ENCODE assay signal across 20 cellular contexts in the genomic region with DNA sequence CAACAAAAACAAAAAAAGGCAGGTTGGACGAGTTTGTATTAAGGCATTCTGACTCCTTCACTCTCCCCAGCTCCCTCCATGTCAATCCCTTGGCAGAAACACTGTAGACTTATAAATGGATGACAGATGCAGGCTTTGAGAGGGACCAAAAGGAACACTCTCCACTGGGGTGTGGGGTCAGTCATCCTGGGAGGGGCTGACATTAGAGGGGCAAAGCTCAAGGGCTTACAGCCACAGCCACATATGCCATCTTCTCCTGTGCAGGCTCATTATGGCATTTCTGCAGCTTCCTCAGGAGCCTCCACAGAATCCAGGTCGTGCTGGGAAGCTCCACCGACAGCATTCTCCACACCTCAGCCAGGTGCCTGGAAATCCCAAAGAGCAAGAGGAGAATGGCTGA. TPM values are rescaled to one million over a fixed set of nuclear protein-coding genes. Genes with fewer than 3 reads are reported as not detected.
A peak's percentile ranks its signal among the peaks of the same experiment; 100 is the strongest.
DNase-seq lines count a peak whose midpoint lies in the region; ATAC-seq, FAIRE-seq and TF ChIP-seq lines count a peak whose summit lies in the region.
"Had no signal": no experiment of that assay in that cellular context is flagged by ENCODE, and none has a peak within 500 bp of the region (broad histone marks: within the 10 kb centered on the region; RNA-seq: fewer than 3 reads in every experiment).

No MANE protein-coding gene starts in this region.

- 46% methylated on average over 3 of the region's 3 CpGs for WGBS in HepG2 (ENCODE audit: low lambda C conversion rate)
- 100% methylated on average over 1 of the region's 3 CpGs for WGBS in right lobe of liver (ENCODE audit: insufficient coverage, low coverage, low lambda C conversion rate, missing lambda C conversion rate)
- 28 to 58% methylated on average over 3 of the region's 3 CpGs for WGBS in thyroid gland, 2 donors

- no TSS peak for BruUV-seq in HepG2 (replicated peaks; lab: Mats Ljungman, UMichigan)

- no peaks in the 10 kb centered on the region for H3K9me3 ChIP-seq in HepG2 (ENCODE audit: low read length)
- no peaks in the 10 kb centered on the region for H3K9me3 ChIP-seq in right lobe of liver
- no peaks in the 10 kb centered on the region for H3K9me3 ChIP-seq in thyroid gland
- H3K9me3 ChIP-seq: Caco-2, HAP-1 had no signal

- H3K4me1 ChIP-seq in HepG2 (ENCODE audit: insufficient read depth, low read length) (peaks cover 9% of the 10 kb centered on the region), right lobe of liver (no peaks in the 10 kb centered on the region), thyroid gland (peaks cover 5 to 8% of the 10 kb centered on the region in 2 donors)
- H3K4me1 ChIP-seq: BLaER1, Caco-2, HAP-1 had no signal

- CTCF ChIA-PET in HepG2 (lab: Yijun Ruan, JAX; ENCODE audit: low intra/inter-chr PET ratio, low total read pairs), result no interaction called here

- no peaks in the 10 kb centered on the region for H3K36me3 ChIP-seq in HepG2 (replicated peaks in 1 of 2; ENCODE audit: control insufficient read depth in 1 of 2, insufficient read depth in 2 of 2, low read length in 2 of 2)
- H3K36me3 ChIP-seq in right lobe of liver, result no peaks in the 10 kb centered on the region
- H3K36me3 ChIP-seq in thyroid gland, result no peaks in the 10 kb centered on the region
- H3K36me3 ChIP-seq: BLaER1, HAP-1 had no signal

- no peak for TF ChIP-seq RAD21 in HepG2 (CRISPR knock-in tag; IDR thresholded peaks at IDR 0.05)

- H3K27ac ChIP-seq in HepG2 (ENCODE audit: extremely low read length, insufficient read depth, low read length) (no peak overlapping the region), right lobe of liver (no peak overlapping the region), thyroid gland (peak overlapping the region in 2 of 3 donors; percentile 17 to 56)
- H3K27ac ChIP-seq: 22Rv1, BLaER1, C4-2B had no signal

- intact Hi-C loops in HepG2 (cut with micrococcal nuclease; ENCODE audit: unreplicated experiment) (no loop called here), right lobe of liver (cut with DNase I) (no loop called here), thyroid gland (cut with DNase I) (no loop called here)

- no peak for TF ChIP-seq EP300 in HepG2 (IDR thresholded peaks at IDR 0.05; ENCODE audit: low read depth in 2 of 2, low read length in 2 of 2)
- TF ChIP-seq EP300 in HepG2 (CRISPR knock-in tag; IDR thresholded peaks at IDR 0.05; ENCODE audit: borderline replicate concordance), result no peak

- H2AFZ ChIP-seq in HepG2 (ENCODE audit: low read length), result no peak overlapping the region
- H2AFZ ChIP-seq: GM23338 had no signal

- TF ChIP-seq POLR2A in HepG2 (IDR thresholded peaks at IDR 0.05; ENCODE audit: insufficient read depth in 1 of 2, low read depth in 2 of 2, low read length in 2 of 2) (no peak), right lobe of liver (IDR thresholded peaks at IDR 0.05) (no peak), thyroid gland (IDR thresholded peaks at IDR 0.05) (no peak)

- H3K9ac ChIP-seq in HepG2 (ENCODE audit: insufficient read depth, low read depth, low read length), result no peak overlapping the region
- H3K9ac ChIP-seq: BLaER1 had no signal

- no peak for FAIRE-seq in HepG2 (lab: Jason Lieb, UNC)
- FAIRE-seq: A204.1, GM12878, GM19239 had no signal

- in situ Hi-C loops in HepG2 (cut with HindIII; ENCODE audit: extremely low pct_ligation_motif_present, low pct_unique_long_range_greater_than_20kb), result no loop called here

- H3K79me2 ChIP-seq in HepG2 (ENCODE audit: insufficient read depth, low read length), result no peaks in the 10 kb centered on the region

- DNase-seq in HepG2 (ENCODE audit: low spot score) (no peak), right lobe of liver (no peak), NCI-H82 treated with DMSO at 0.1 percent for 48 hours (lab: John Stamatoyannopoulos, UW; ENCODE audit: unreplicated experiment) (peak; percentile 9), thyroid gland (no peak), NOMO-1 treated with dmso at 0.1 percent for 144 hours (lab: John Stamatoyannopoulos, UW; ENCODE audit: unreplicated experiment) (no peak), cerebellum (ENCODE audit: low spot score) (no peak)
- DNase-seq: Caco-2; CD4-positive, CD25-positive, alpha-beta regulatory T cell; CD8-positive, alpha-beta T cell; DMS153; DND-41; GDM1 had no signal

- H4K20me1 ChIP-seq in HepG2 (ENCODE audit: insufficient read depth, low read length), result no peaks in the 10 kb centered on the region
- H4K20me1 ChIP-seq: BLaER1 had no signal

- POLR2A ChIA-PET in HepG2 (lab: Yijun Ruan, JAX), result no interaction called here

- H3K4me2 ChIP-seq in HepG2 (ENCODE audit: low read depth, low read length), result no peak overlapping the region
- H3K4me2 ChIP-seq: BLaER1, GM23338 had no signal

- H3K4me3 ChIP-seq in HepG2 (replicated peaks in 1 of 3; ENCODE audit: insufficient read depth in 1 of 3, low read depth in 2 of 3, low read length in 3 of 3) (no peak overlapping the region), right lobe of liver (no peak overlapping the region), thyroid gland (replicated peaks in 1 of 3) (no peak overlapping the region)
- H3K4me3 ChIP-seq: BLaER1, GM12878, GM23338, HAP-1 had no signal

- ATAC-seq in HepG2, result peak; percentile 75
- ATAC-seq in right lobe of liver, result no peak
- ATAC-seq: CD8-positive, alpha-beta T cell; GM12878; GM23338 had no signal

- TF ChIP-seq CTCF in HepG2 (CRISPR knock-in tag; IDR thresholded peaks at IDR 0.05), result no peak
- no peak for TF ChIP-seq CTCF in right lobe of liver (IDR thresholded peaks at IDR 0.05)
- no peak for TF ChIP-seq CTCF in thyroid gland (IDR thresholded peaks at IDR 0.05)

- H3K27me3 ChIP-seq in HepG2 (ENCODE audit: control insufficient read depth in 1 of 2, insufficient read depth in 2 of 2, low read length in 2 of 2) (no peaks in the 10 kb centered on the region), right lobe of liver (no peaks in the 10 kb centered on the region), thyroid gland (no peaks in the 10 kb centered on the region)
- H3K27me3 ChIP-seq: BLaER1 had no signal

RNA-seq across cellular contexts. Expression of a gene that starts 33.0 kb away (rescaled TPM):
- total RNA-seq in HepG2 (2016; rRNA removed; fragmentation: Illumina TruSeq; extraction: Trizol) (25.9 and 27.5 TPM in 2 replicates), right lobe of liver (1 to 10 TPM; 1.8 to 3.9 (median 2.2) TPM), thyroid gland (10 to 100 TPM in 1 of 4 donors, 1 to 10 TPM in 3; 6.4 to 12.1 (median 7.1) TPM), cerebellum (19.7 TPM)
- 42.0 and 44.0 TPM in 2 replicates for total RNA-seq in HepG2 (2016; cell fraction: cytosol; rRNA removed; fragmentation: Illumina TruSeq; extraction: Trizol; ENCODE audit: low read depth)
- 24.2 and 27.7 TPM in 2 replicates for total RNA-seq in HepG2 (2016; cell fraction: insoluble cytoplasmic fraction; rRNA removed; fragmentation: Illumina TruSeq; extraction: Trizol)
- 15.8 and 18.1 TPM in 2 replicates for total RNA-seq in HepG2 (2016; cell fraction: membrane; rRNA removed; fragmentation: Illumina TruSeq; extraction: Trizol)
- total RNA-seq in HepG2 (2016; cell fraction: nucleus; rRNA removed; fragmentation: Illumina TruSeq; extraction: Trizol), result 32.1 and 40.4 TPM in 2 replicates
- polyA plus RNA-seq in HepG2 (2011; rRNA removed), result 4.4 and 6.0 TPM in 2 replicates
- 2.9 and 3.4 TPM in 2 replicates for polyA plus RNA-seq in HepG2 (2011; cell fraction: cytosol; rRNA removed)
- 4.2 and 6.8 TPM in 2 replicates for polyA plus RNA-seq in HepG2 (2011; cell fraction: nucleus; rRNA removed)
- 3.7 and 7.6 TPM in 2 replicates for polyA plus RNA-seq in HepG2 (2012)
- polyA plus RNA-seq in HepG2 (2016; cell fraction: cytosol; fragmentation: Illumina TruSeq; extraction: Trizol; ENCODE audit: low read depth), result 0.89 TPM in 2 replicates
- polyA plus RNA-seq in HepG2 (2016; cell fraction: insoluble cytoplasmic fraction; fragmentation: Illumina TruSeq; extraction: Trizol; ENCODE audit: low read depth), result 14.5 and 15.0 TPM in 2 replicates
- 2.6 and 2.7 TPM in 2 replicates for polyA plus RNA-seq in HepG2 (2016; cell fraction: membrane; fragmentation: Illumina TruSeq; extraction: Trizol; ENCODE audit: low read depth)
- polyA plus RNA-seq in HepG2 (2016; cell fraction: nucleus; fragmentation: Illumina TruSeq; extraction: Trizol; ENCODE audit: insufficient read depth, low read depth), result 18.1 and 20.7 TPM in 2 replicates
- polyA minus RNA-seq in HepG2 (2011; rRNA and poly(A)+ RNA removed; ENCODE audit: low replicate concordance), result 16.9 and 19.2 TPM in 2 replicates
- polyA minus RNA-seq in HepG2 (2011; cell fraction: cytosol; rRNA and poly(A)+ RNA removed), result 10.9 and 13.3 TPM in 2 replicates
- polyA minus RNA-seq in HepG2 (2011; cell fraction: nucleus; rRNA and poly(A)+ RNA removed), result 27.9 and 29.1 TPM in 2 replicates

RNA-seq across cellular contexts. Expression of a gene that starts 50.3 kb away (rescaled TPM):
- total RNA-seq in HepG2 (2016; rRNA removed; fragmentation: Illumina TruSeq; extraction: Trizol) (284 and 587 TPM in 2 replicates), right lobe of liver (100 to 1,000 TPM in 5 of 6 experiments, 10 to 100 TPM in 1; 91.7 to 188 (median 148) TPM), thyroid gland (100 to 1,000 TPM; 175 to 342 (median 296) TPM), cerebellum (85.2 TPM)
- 65.3 and 71.8 TPM in 2 replicates for total RNA-seq in HepG2 (2016; cell fraction: cytosol; rRNA removed; fragmentation: Illumina TruSeq; extraction: Trizol; ENCODE audit: low read depth)
- 271 and 578 TPM in 2 replicates for total RNA-seq in HepG2 (2016; cell fraction: insoluble cytoplasmic fraction; rRNA removed; fragmentation: Illumina TruSeq; extraction: Trizol)
- total RNA-seq in HepG2 (2016; cell fraction: membrane; rRNA removed; fragmentation: Illumina TruSeq; extraction: Trizol), result 95.8 and 99.1 TPM in 2 replicates
- 514 and 600 TPM in 2 replicates for total RNA-seq in HepG2 (2016; cell fraction: nucleus; rRNA removed; fragmentation: Illumina TruSeq; extraction: Trizol)
- 1,560 and 1,818 TPM in 2 replicates for polyA plus RNA-seq in HepG2 (2011; rRNA removed)
- polyA plus RNA-seq in HepG2 (2011; cell fraction: cytosol; rRNA removed), result 1,385 TPM in 2 replicates
- polyA plus RNA-seq in HepG2 (2011; cell fraction: nucleus; rRNA removed), result 528 and 556 TPM in 2 replicates
- polyA plus RNA-seq in HepG2 (2012), result 566 and 592 TPM in 2 replicates
- 52.7 and 53.5 TPM in 2 replicates for polyA plus RNA-seq in HepG2 (2016; cell fraction: cytosol; fragmentation: Illumina TruSeq; extraction: Trizol; ENCODE audit: low read depth)
- polyA plus RNA-seq in HepG2 (2016; cell fraction: insoluble cytoplasmic fraction; fragmentation: Illumina TruSeq; extraction: Trizol; ENCODE audit: low read depth), result 324 and 345 TPM in 2 replicates
- 79.9 and 84.4 TPM in 2 replicates for polyA plus RNA-seq in HepG2 (2016; cell fraction: membrane; fragmentation: Illumina TruSeq; extraction: Trizol; ENCODE audit: low read depth)
- polyA plus RNA-seq in HepG2 (2016; cell fraction: nucleus; fragmentation: Illumina TruSeq; extraction: Trizol; ENCODE audit: insufficient read depth, low read depth), result 808 and 883 TPM in 2 replicates
- polyA minus RNA-seq in HepG2 (2011; rRNA and poly(A)+ RNA removed; ENCODE audit: low replicate concordance), result 817 and 1,556 TPM in 2 replicates
- polyA minus RNA-seq in HepG2 (2011; cell fraction: cytosol; rRNA and poly(A)+ RNA removed), result 735 and 849 TPM in 2 replicates
- polyA minus RNA-seq in HepG2 (2011; cell fraction: nucleus; rRNA and poly(A)+ RNA removed), result 241 and 296 TPM in 2 replicates

RNA-seq across cellular contexts. Expression of a gene that starts 50.5 kb away (rescaled TPM):
- 5.5 and 6.1 TPM in 2 replicates for total RNA-seq in HepG2 (2016; rRNA removed; fragmentation: Illumina TruSeq; extraction: Trizol)
- total RNA-seq in HepG2 (2016; cell fraction: cytosol; rRNA removed; fragmentation: Illumina TruSeq; extraction: Trizol; ENCODE audit: low read depth), result 3.0 TPM in 2 replicates
- 5.5 TPM in 2 replicates for total RNA-seq in HepG2 (2016; cell fraction: insoluble cytoplasmic fraction; rRNA removed; fragmentation: Illumina TruSeq; extraction: Trizol)
- total RNA-seq in HepG2 (2016; cell fraction: membrane; rRNA removed; fragmentation: Illumina TruSeq; extraction: Trizol), result 3.6 and 4.2 TPM in 2 replicates
- total RNA-seq in HepG2 (2016; cell fraction: nucleus; rRNA removed; fragmentation: Illumina TruSeq; extraction: Trizol), result 5.8 and 6.6 TPM in 2 replicates
- 2.6 and 3.1 TPM in 2 replicates for polyA plus RNA-seq in HepG2 (2011; rRNA removed)
- polyA plus RNA-seq in HepG2 (2011; cell fraction: cytosol; rRNA removed), result 2.7 and 3.2 TPM in 2 replicates
- polyA plus RNA-seq in HepG2 (2011; cell fraction: nucleus; rRNA removed), result 4.4 and 5.1 TPM in 2 replicates
- polyA plus RNA-seq in HepG2 (2012), result 4.1 and 4.8 TPM in 2 replicates
- polyA plus RNA-seq in HepG2 (2016; cell fraction: cytosol; fragmentation: Illumina TruSeq; extraction: Trizol; ENCODE audit: low read depth), result 1.9 and 2.2 TPM in 2 replicates
- polyA plus RNA-seq in HepG2 (2016; cell fraction: insoluble cytoplasmic fraction; fragmentation: Illumina TruSeq; extraction: Trizol; ENCODE audit: low read depth), result 5.6 and 6.7 TPM in 2 replicates
- polyA plus RNA-seq in HepG2 (2016; cell fraction: membrane; fragmentation: Illumina TruSeq; extraction: Trizol; ENCODE audit: low read depth), result 3.7 and 4.5 TPM in 2 replicates
- polyA plus RNA-seq in HepG2 (2016; cell fraction: nucleus; fragmentation: Illumina TruSeq; extraction: Trizol; ENCODE audit: insufficient read depth, low read depth), result 5.9 and 6.7 TPM in 2 replicates
- 0.77 and 2.5 TPM in 2 replicates for polyA minus RNA-seq in HepG2 (2011; rRNA and poly(A)+ RNA removed; ENCODE audit: low replicate concordance)
- 0.62 and 1.6 TPM in 2 replicates for polyA minus RNA-seq in HepG2 (2011; cell fraction: cytosol; rRNA and poly(A)+ RNA removed)
- 7.2 and 10.6 TPM in 2 replicates for polyA minus RNA-seq in HepG2 (2011; cell fraction: nucleus; rRNA and poly(A)+ RNA removed)
- total RNA-seq in right lobe of liver, result 1 to 10 TPM; 1.1 to 5.2 (median 2.2) TPM
- 1 to 10 TPM; 2.3 to 7.5 (median 3.4) TPM for total RNA-seq in thyroid gland
- total RNA-seq in cerebellum, result 4.2 TPM

Comparison
In these comparisons a context has a peak if more than half of its experiments do, and no peak if none do; other contexts are left out.
1. H3K27ac ChIP-seq: peak in thyroid gland (2 of 3); none in HepG2 (single experiment) and right lobe of liver (0 of 3).